ENCODE assay signal across 13 cellular contexts in the genomic region with DNA sequence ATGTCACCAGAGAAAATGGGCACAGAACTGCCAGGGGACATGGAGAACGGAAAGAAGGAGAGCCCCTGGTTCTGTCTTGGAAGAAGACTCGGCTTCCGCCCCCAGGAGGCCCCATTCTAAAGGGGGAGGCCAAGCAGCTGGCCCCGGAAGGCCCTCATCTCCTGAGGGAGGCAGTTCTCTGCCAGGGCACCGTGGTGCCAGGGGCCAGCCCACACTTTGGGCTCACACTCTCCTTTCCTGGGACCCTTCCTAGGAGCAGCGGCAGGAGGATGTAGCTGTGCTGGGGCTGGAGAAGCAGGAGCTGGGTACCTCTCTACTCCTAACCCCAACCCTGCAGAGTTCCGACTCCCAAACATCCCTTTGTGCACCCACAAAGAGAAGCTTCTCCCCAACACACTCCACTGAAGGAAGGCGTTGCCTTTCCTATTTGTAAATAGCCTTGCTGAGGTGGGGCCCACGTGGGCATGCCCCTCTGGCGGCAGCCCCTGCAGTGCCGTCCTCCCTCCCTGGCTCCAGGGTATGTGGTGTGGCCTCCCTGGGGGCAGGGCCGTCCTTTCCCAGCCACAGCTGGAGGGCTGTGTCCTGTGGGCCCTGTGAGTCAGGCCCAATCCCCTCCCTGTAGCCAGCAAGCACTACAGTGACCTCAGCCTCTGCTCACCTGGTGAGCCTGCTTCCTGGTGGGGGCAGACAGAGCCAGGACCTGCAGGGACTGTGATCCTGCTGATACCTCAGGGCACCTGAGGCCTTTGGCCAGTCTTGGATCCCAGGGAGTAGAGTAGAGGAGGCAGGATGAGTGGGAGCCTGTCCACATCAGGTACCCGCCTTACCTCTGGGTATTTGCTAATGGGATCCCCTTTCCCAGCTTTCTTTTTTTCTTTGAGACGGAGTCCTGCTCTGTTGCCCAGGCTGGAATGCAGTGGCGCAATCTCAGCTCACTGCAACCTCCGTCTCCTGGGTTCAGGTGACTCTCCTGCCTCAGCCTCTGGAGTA. TPM values are rescaled to one million over a fixed set of nuclear protein-coding genes. Genes with fewer than 3 reads are reported as not detected.
DNase-seq lines count a peak whose midpoint lies in the region; ATAC-seq and TF ChIP-seq lines count a peak whose summit lies in the region.
"Had no signal": no experiment of that assay in that cellular context is flagged by ENCODE, and none has a peak within 500 bp of the region (broad histone marks: within the 10 kb centered on the region; RNA-seq: fewer than 3 reads in every experiment).

No MANE protein-coding gene starts in this region.

- BruUV-seq in HCT116 (replicated peaks; lab: Mats Ljungman, UMichigan) = no TSS peak

- no peak overlapping the region for H2AFZ ChIP-seq in HCT116 (ENCODE audit: low read depth, low read length, poor library complexity, severe bottlenecking)

- H3K4me1 Mint-ChIP-seq in stimulated activated naive CD8-positive, alpha-beta T cell treated with anti-CD3 and anti-CD28 coated beads, Interleukin-15, amount 100 ng/mL, for 72 hours = peaks cover 53% of the 10 kb centered on the region
- H3K4me1 Mint-ChIP-seq in activated CD8-positive, alpha-beta memory T cell treated with anti-CD3 and anti-CD28 coated beads, Interleukin-2, amount 10 ng/mL, durations not matched to agents 7 days and 5 days = peaks cover 35% of the 10 kb centered on the region

- no peaks in the 10 kb centered on the region for H3K36me3 Mint-ChIP-seq in activated CD8-positive, alpha-beta memory T cell treated with anti-CD3 and anti-CD28 coated beads, Interleukin-2, amount 10 ng/mL, durations not matched to agents 7 days and 5 days
- H3K36me3 Mint-ChIP-seq: natural killer cell treated with Interleukin-12 subunit alpha and Interleukin-12 subunit beta and Interleukin-15 and Interleukin-18, amount 100 ng/mL, for 72 hours had no signal

- intact Hi-C loops in HCT116 (cut with micrococcal nuclease) (no loop called here), transverse colon (cut with DNase I; ENCODE audit: low total_unique reads) (no loop called here)

- H3K27me3 ChIP-seq in HCT116 (ENCODE audit: insufficient read depth, low read length) = no peaks in the 10 kb centered on the region
- H3K27me3 ChIP-seq in transverse colon = no peaks in the 10 kb centered on the region

- no peaks in the 10 kb centered on the region for H3K79me2 ChIP-seq in HCT116 (ENCODE audit: insufficient read depth, low read length)

- no peaks in the 10 kb centered on the region for H4K20me1 ChIP-seq in HCT116 (ENCODE audit: insufficient read depth)

- in situ Hi-C loops in transverse colon (cut with MboI; ENCODE audit: low pct_ligation_motif_present in 1 of 4, low pct_unique_long_range_greater_than_20kb in 1 of 4, low sequenced_read_pairs in 3 of 4) = no loop called here

- peak overlapping the region in 1 of 2 experiments; percentile 31; a peak in 1 of 4 replicates for H3K4me3 ChIP-seq in HCT116 (replicated peaks in 1 of 2; ENCODE audit: low read depth in 1 of 2, low read length in 2 of 2)
- no peak overlapping the region for H3K4me3 ChIP-seq in transverse colon

- H3K9ac ChIP-seq in HCT116 (ENCODE audit: low read length) = peak overlapping the region; percentile 47

- POLR2A ChIA-PET in HCT116 (lab: Charles Lee) = interaction anchor here (1.2 to 1.3 kb wide), 3 partner anchors 19 to 27 kb away, joined by 3 to 4 read pairs (median 3); partner anchors contain the start of gene ZFP36L2
- POLR2A ChIA-PET in RWPE1 (lab: Yijun Ruan, JAX; ENCODE audit: low non-redundant PET) = no interaction called here

- H3K36me3 ChIP-seq in HCT116 (ENCODE audit: control insufficient read depth in 1 of 2, insufficient read depth in 2 of 2, low read length in 2 of 2) (no peaks in the 10 kb centered on the region), transverse colon (no peaks in the 10 kb centered on the region)
- H3K36me3 ChIP-seq: WERI-Rb-1 had no signal

- WGBS in transverse colon (ENCODE audit: low coverage in 1 of 2), 2 donors = 80% methylated on average over 1 to 15 of the region's 16 CpGs

- RAD21 ChIA-PET in HCT116 (lab: Charles Lee; ENCODE audit: low non-redundant PET in 1 of 2, low total read pairs in 2 of 2, uncharacterized antibody in 2 of 2, unreplicated experiment in 2 of 2) = interaction anchor here in 1 of 2 experiments (0.6 kb wide), 1 partner anchor 25 kb away, joined by 5 read pairs; no protein-coding TSS in a partner anchor

- H3K27ac Mint-ChIP-seq in stimulated activated naive CD8-positive, alpha-beta T cell treated with anti-CD3 and anti-CD28 coated beads, Interleukin-15, amount 100 ng/mL, for 72 hours = no peak overlapping the region
- no peak overlapping the region for H3K27ac Mint-ChIP-seq in activated CD8-positive, alpha-beta memory T cell treated with anti-CD3 and anti-CD28 coated beads, Interleukin-2, amount 10 ng/mL, durations not matched to agents 7 days and 5 days

- H3K9me2 ChIP-seq in HCT116 (ENCODE audit: insufficient read depth) = no peaks in the 10 kb centered on the region

- peak overlapping the region; percentile 69 for H3K4me2 ChIP-seq in HCT116 (ENCODE audit: low read length)

- CTCF ChIA-PET in HCT116 (lab: Charles Lee) = interaction anchor here (1.1 kb wide), 1 partner anchor 22 kb away, joined by 3 read pairs; no protein-coding TSS in a partner anchor
- CTCF ChIA-PET in RWPE1 (lab: Yijun Ruan, JAX) = interaction anchor here (0.6 kb wide), 3 partner anchors 31 to 1488 kb away, joined by 3 read pairs; no protein-coding TSS in a partner anchor
- CTCF ChIA-PET in activated CD8-positive, alpha-beta memory T cell treated with anti-CD3 and anti-CD28 coated beads, Interleukin-2, amount 10 ng/mL, durations not matched to agents 7 days and 5 days (lab: Charles Lee) = interaction anchor here (1.3 to 2.1 kb wide), 2 partner anchors 7 to 73 kb away, joined by 3 to 5 read pairs; no protein-coding TSS in a partner anchor

- TF ChIP-seq CTCF in HCT116 (IDR thresholded peaks at IDR 0.05 in 2 of 3, conservative IDR thresholded peaks at IDR 0.05 in 1 of 3; ENCODE audit: borderline replicate concordance in 1 of 3, insufficient read depth in 1 of 3, low read depth in 2 of 3, low read length in 2 of 3) (no peak), RWPE1 (conservative IDR thresholded peaks at IDR 0.05; ENCODE audit: low read depth) (no peak), transverse colon (IDR thresholded peaks at IDR 0.05) (no peak)

- H3K4me1 ChIP-seq in HCT116 (ENCODE audit: control insufficient read depth in 1 of 2, insufficient read depth in 2 of 2, low read length in 2 of 2) (peaks cover 24 to 28% of the 10 kb centered on the region in 2 experiments), transverse colon (peaks cover 4 to 17% (median 10%) of the 10 kb centered on the region in 4 donors)

- H3K27ac ChIP-seq in HCT116 (ENCODE audit: low read depth, low read length) (peak overlapping the region; percentile 42), RWPE1 (peak overlapping the region; percentile 76), transverse colon (no peak overlapping the region)
- H3K27ac ChIP-seq: WERI-Rb-1 had no signal

- no peaks in the 10 kb centered on the region for H3K27me3 Mint-ChIP-seq in stimulated activated naive CD8-positive, alpha-beta T cell treated with anti-CD3 and anti-CD28 coated beads, Interleukin-15, amount 100 ng/mL, for 72 hours
- H3K27me3 Mint-ChIP-seq in activated CD8-positive, alpha-beta memory T cell treated with anti-CD3 and anti-CD28 coated beads, Interleukin-2, amount 10 ng/mL, durations not matched to agents 7 days and 5 days = no peaks in the 10 kb centered on the region
- H3K27me3 Mint-ChIP-seq: natural killer cell treated with Interleukin-12 subunit alpha and Interleukin-12 subunit beta and Interleukin-15 and Interleukin-18, amount 100 ng/mL, for 72 hours had no signal

- ATAC-seq in HCT116 = peak; percentile 88
- ATAC-seq in stimulated activated naive CD8-positive, alpha-beta T cell treated with anti-CD3 and anti-CD28 coated beads, Interleukin-15, amount 100 ng/mL, for 72 hours = no peak
- no peak for ATAC-seq in activated CD8-positive, alpha-beta memory T cell treated with anti-CD3 and anti-CD28 coated beads, Interleukin-2, amount 10 ng/mL, durations not matched to agents 7 days and 5 days
- ATAC-seq: natural killer cell treated with Interleukin-12 subunit alpha and Interleukin-12 subunit beta and Interleukin-15 and Interleukin-18, amount 100 ng/mL, for 72 hours had no signal

- TF ChIP-seq RAD21 in HCT116 (IDR thresholded peaks at IDR 0.05; ENCODE audit: low read depth) = no peak; the same call in none of the 2 replicates

- no peak for DNase-seq in HCT116 (ENCODE audit: low read depth, low spot score)
- peak; percentile 85 for DNase-seq in RWPE1 (ENCODE audit: low spot score)
- peak; percentile 41 for DNase-seq in kidney glomerular epithelial cell (lab: John Stamatoyannopoulos, UW)
- DNase-seq in transverse colon = peak; percentile 25
- DNase-seq in stimulated activated naive CD8-positive, alpha-beta T cell treated with anti-CD3 and anti-CD28 coated beads, Interleukin-15, amount 100 ng/mL, for 72 hours = no peak
- no peak for DNase-seq in activated CD8-positive, alpha-beta memory T cell treated with anti-CD3 and anti-CD28 coated beads, Interleukin-2, amount 10 ng/mL, durations not matched to agents 7 days and 5 days
- DNase-seq in NCI-H345 treated with DMSO at 0.1 percent for 48 hours (lab: John Stamatoyannopoulos, UW; ENCODE audit: unreplicated experiment) = no peak
- DNase-seq: activated T-cell treated with anti-CD3 and anti-CD28 coated beads, Interleukin-2, amount 50 U/mL, for 1 hour; erythroblast; NCI-H2081 treated with DMSO at 0.1 percent for 48 hours; RPMI8226; WERI-Rb-1 had no signal

- no peak for TF ChIP-seq POLR2A in HCT116 (IDR thresholded peaks at IDR 0.05; ENCODE audit: borderline replicate concordance, extremely low read depth, insufficient read depth, insufficient read length)
- no peak for TF ChIP-seq POLR2A in transverse colon (IDR thresholded peaks at IDR 0.05)

- H3K9me3 ChIP-seq in HCT116 (ENCODE audit: control insufficient read depth in 1 of 2, insufficient read depth in 1 of 2, low read depth in 1 of 2, low read length in 2 of 2) = no peaks in the 10 kb centered on the region
- no peaks in the 10 kb centered on the region for H3K9me3 ChIP-seq in transverse colon

- peaks cover 4 to 6% of the 10 kb centered on the region in 2 donors for H3K9me3 Mint-ChIP-seq in stimulated activated naive CD8-positive, alpha-beta T cell treated with anti-CD3 and anti-CD28 coated beads, Interleukin-15, amount 100 ng/mL, for 72 hours
- H3K9me3 Mint-ChIP-seq in activated CD8-positive, alpha-beta memory T cell treated with anti-CD3 and anti-CD28 coated beads, Interleukin-2, amount 10 ng/mL, durations not matched to agents 7 days and 5 days (ENCODE audit: low read depth) = no peaks in the 10 kb centered on the region

- no peak for TF ChIP-seq EP300 in transverse colon (IDR thresholded peaks at IDR 0.05; ENCODE audit: low read depth)

- no peak overlapping the region for H3K4me3 Mint-ChIP-seq in stimulated activated naive CD8-positive, alpha-beta T cell treated with anti-CD3 and anti-CD28 coated beads, Interleukin-15, amount 100 ng/mL, for 72 hours
- H3K4me3 Mint-ChIP-seq in activated CD8-positive, alpha-beta memory T cell treated with anti-CD3 and anti-CD28 coated beads, Interleukin-2, amount 10 ng/mL, durations not matched to agents 7 days and 5 days = no peak overlapping the region
- H3K4me3 Mint-ChIP-seq: natural killer cell treated with Interleukin-12 subunit alpha and Interleukin-12 subunit beta and Interleukin-15 and Interleukin-18, amount 100 ng/mL, for 72 hours had no signal

RNA-seq across cellular contexts. Expression of gene ZFP36L2, which starts 26.6 kb away (rescaled TPM):
- 30.3 TPM for total RNA-seq in HCT116 (2021; ENCODE audit: unreplicated experiment)
- 15.7 and 29.3 TPM in 2 replicates for polyA plus RNA-seq in HCT116 (2012)
- 100 to 1,000 TPM; 114 to 305 (median 208) TPM for total RNA-seq in transverse colon
- total RNA-seq in activated CD8-positive, alpha-beta memory T cell treated with anti-CD3 and anti-CD28 coated beads, Interleukin-2, amount 10 ng/mL, durations not matched to agents 7 days and 5 days = 100 to 1,000 TPM; 118 to 158 TPM

Comparison
In these comparisons a context has a peak if more than half of its experiments do, and no peak if none do; other contexts are left out.
1. DNase-seq: peak in RWPE1 (single experiment), kidney glomerular epithelial cell (single experiment) and transverse colon (single experiment); none in HCT116 (single experiment), stimulated activated naive CD8-positive, alpha-beta T cell treated with anti-CD3 and anti-CD28 coated beads, Interleukin-15, amount 100 ng/mL, for 72 hours (0 of 2), activated CD8-positive, alpha-beta memory T cell treated with anti-CD3 and anti-CD28 coated beads, Interleukin-2, amount 10 ng/mL, durations not matched to agents 7 days and 5 days (single experiment) and NCI-H345 treated with DMSO at 0.1 percent for 48 hours (single experiment).
2. H3K27ac ChIP-seq: peak in HCT116 (single experiment) and RWPE1 (single experiment); none in transverse colon (0 of 4).